Comparison of ENCODE assay signal across 1 cellular context in the genomic region with DNA sequence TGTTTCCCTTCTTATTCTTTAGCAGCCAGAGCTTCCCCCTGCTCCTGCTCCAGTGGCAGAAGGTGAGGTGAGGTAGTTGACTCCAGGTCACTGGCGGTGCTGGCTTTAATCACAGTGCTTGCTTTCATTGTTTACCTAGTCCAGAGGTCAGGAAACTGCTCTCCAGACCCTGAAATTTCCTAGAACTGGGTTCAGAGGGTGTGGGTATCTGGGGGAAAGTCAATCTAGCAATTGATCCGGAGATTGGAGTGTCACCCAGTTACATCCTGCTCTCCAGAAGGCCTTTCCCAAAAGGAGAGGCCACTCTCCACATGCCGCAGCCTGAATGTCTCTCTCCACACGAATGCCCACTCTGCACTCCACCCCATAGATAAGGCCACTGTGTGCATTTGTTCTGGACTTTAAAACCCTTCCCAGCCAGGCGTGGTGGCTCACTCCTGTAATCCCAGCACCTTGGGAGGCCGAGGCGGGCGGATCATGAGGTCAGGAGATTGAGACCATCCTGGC.
TF ChIP-seq lines count a peak whose summit lies in the region.

No MANE protein-coding gene starts in this region.

TF ChIP-seq in HepG2, 621 proteins besides CTCF, POLR2A, EP300 and RAD21 (continued from another document and continues in another):
- TF ChIP-seq FOXC1 (CRISPR knock-in tag; IDR thresholded peaks at IDR 0.05; ENCODE audit: borderline replicate concordance): no peak; the same call in 1 of the 2 replicates
- TF ChIP-seq, protein P1, sequence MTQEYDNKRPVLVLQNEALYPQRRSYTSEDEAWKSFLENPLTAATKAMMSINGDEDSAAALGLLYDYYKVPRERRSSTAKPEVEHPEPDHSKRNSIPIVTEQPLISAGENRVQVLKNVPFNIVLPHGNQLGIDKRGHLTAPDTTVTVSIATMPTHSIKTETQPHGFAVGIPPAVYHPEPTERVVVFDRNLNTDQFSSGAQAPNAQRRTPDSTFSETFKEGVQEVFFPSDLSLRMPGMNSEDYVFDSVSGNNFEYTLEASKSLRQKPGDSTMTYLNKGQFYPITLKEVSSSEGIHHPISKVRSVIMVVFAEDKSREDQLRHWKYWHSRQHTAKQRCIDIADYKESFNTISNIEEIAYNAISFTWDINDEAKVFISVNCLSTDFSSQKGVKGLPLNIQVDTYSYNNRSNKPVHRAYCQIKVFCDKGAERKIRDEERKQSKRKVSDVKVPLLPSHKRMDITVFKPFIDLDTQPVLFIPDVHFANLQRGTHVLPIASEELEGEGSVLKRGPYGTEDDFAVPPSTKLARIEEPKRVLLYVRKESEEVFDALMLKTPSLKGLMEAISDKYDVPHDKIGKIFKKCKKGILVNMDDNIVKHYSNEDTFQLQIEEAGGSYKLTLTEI (CRISPR knock-in tag; conservative IDR thresholded peaks at IDR 0.05): no peak
- 0 out of 2 replicates have a peak, but pooled peaks have one; percentile 36 for TF ChIP-seq WIZ (CRISPR knock-in tag; IDR thresholded peaks at IDR 0.05)
- peak; percentile 79; the same call in 1 of the 2 replicates for TF ChIP-seq ZSCAN31 (CRISPR knock-in tag; IDR thresholded peaks at IDR 0.05; ENCODE audit: low read depth)
- TF ChIP-seq RCOR2 (CRISPR knock-in tag; IDR thresholded peaks at IDR 0.05): peak; percentile 85
- TF ChIP-seq YEATS4 (CRISPR knock-in tag; IDR thresholded peaks at IDR 0.05; ENCODE audit: borderline replicate concordance): peak; percentile 73; the same call in 1 of the 2 replicates
- TF ChIP-seq HES4 (CRISPR knock-in tag; IDR thresholded peaks at IDR 0.05; ENCODE audit: borderline replicate concordance): no peak
- no peak for TF ChIP-seq GPN1 (CRISPR knock-in tag; IDR thresholded peaks at IDR 0.05; ENCODE audit: borderline replicate concordance)
- TF ChIP-seq ZBTB7B (CRISPR knock-in tag; IDR thresholded peaks at IDR 0.05): peak; percentile 94
- TF ChIP-seq NR2C2 (CRISPR knock-in tag; IDR thresholded peaks at IDR 0.05; ENCODE audit: borderline replicate concordance): peak; percentile 88
- TF ChIP-seq GFI1 (CRISPR knock-in tag; IDR thresholded peaks at IDR 0.05; ENCODE audit: borderline replicate concordance): peak; percentile 95
- no peak for TF ChIP-seq ZFP36 (IDR thresholded peaks at IDR 0.05; ENCODE audit: borderline replicate concordance, low read depth, low read length, partially characterized antibody)
- TF ChIP-seq ZKSCAN1 (IDR thresholded peaks at IDR 0.05; ENCODE audit: low read length): no peak
- no peak for TF ChIP-seq DNMT3B (CRISPR knock-in tag; conservative IDR thresholded peaks at IDR 0.05)
- TF ChIP-seq, protein P2, sequence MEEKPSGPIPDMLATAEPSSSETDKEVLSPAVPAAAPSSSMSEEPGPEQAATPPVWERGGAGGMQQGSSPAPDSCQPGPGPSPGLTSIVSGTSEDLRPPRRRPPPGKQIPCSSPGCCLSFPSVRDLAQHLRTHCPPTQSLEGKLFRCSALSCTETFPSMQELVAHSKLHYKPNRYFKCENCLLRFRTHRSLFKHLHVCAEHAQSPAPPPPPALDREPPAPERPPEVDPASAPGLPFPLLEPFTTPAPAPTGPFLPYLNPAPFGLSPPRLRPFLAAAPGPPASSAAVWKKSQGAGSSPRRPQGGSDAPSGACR (CRISPR knock-in tag; IDR thresholded peaks at IDR 0.05): peak; percentile 46; the same call in 1 of the 2 replicates
- TF ChIP-seq, protein P3, sequence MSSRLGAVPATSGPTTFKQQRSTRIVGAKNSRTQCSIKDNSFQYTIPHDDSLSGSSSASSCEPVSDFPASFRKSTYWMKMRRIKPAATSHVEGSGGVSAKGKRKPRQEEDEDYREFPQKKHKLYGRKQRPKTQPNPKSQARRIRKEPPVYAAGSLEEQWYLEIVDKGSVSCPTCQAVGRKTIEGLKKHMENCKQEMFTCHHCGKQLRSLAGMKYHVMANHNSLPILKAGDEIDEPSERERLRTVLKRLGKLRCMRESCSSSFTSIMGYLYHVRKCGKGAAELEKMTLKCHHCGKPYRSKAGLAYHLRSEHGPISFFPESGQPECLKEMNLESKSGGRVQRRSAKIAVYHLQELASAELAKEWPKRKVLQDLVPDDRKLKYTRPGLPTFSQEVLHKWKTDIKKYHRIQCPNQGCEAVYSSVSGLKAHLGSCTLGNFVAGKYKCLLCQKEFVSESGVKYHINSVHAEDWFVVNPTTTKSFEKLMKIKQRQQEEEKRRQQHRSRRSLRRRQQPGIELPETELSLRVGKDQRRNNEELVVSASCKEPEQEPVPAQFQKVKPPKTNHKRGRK (CRISPR knock-in tag; IDR thresholded peaks at IDR 0.05): no peak; the same call in 1 of the 2 replicates
- peak; percentile 74; the same call in 1 of the 2 replicates for TF ChIP-seq TCF7L2 (IDR thresholded peaks at IDR 0.05; ENCODE audit: low read depth, low read length)
- peak; percentile 58; the same call in 1 of the 2 replicates for TF ChIP-seq ZBTB7A (CRISPR knock-in tag; IDR thresholded peaks at IDR 0.05)
- TF ChIP-seq ZNF530 (CRISPR knock-in tag; IDR thresholded peaks at IDR 0.05; ENCODE audit: low read depth): no peak
- no peak for TF ChIP-seq KLF15 (CRISPR knock-in tag; IDR thresholded peaks at IDR 0.05; ENCODE audit: borderline replicate concordance)
- TF ChIP-seq, protein P4, sequence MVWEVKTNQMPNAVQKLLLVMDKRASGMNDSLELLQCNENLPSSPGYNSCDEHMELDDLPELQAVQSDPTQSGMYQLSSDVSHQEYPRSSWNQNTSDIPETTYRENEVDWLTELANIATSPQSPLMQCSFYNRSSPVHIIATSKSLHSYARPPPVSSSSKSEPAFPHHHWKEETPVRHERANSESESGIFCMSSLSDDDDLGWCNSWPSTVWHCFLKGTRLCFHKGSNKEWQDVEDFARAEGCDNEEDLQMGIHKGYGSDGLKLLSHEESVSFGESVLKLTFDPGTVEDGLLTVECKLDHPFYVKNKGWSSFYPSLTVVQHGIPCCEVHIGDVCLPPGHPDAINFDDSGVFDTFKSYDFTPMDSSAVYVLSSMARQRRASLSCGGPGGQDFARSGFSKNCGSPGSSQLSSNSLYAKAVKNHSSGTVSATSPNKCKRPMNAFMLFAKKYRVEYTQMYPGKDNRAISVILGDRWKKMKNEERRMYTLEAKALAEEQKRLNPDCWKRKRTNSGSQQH (CRISPR knock-in tag; IDR thresholded peaks at IDR 0.05; ENCODE audit: low read depth): no peak
- TF ChIP-seq, protein P5, sequence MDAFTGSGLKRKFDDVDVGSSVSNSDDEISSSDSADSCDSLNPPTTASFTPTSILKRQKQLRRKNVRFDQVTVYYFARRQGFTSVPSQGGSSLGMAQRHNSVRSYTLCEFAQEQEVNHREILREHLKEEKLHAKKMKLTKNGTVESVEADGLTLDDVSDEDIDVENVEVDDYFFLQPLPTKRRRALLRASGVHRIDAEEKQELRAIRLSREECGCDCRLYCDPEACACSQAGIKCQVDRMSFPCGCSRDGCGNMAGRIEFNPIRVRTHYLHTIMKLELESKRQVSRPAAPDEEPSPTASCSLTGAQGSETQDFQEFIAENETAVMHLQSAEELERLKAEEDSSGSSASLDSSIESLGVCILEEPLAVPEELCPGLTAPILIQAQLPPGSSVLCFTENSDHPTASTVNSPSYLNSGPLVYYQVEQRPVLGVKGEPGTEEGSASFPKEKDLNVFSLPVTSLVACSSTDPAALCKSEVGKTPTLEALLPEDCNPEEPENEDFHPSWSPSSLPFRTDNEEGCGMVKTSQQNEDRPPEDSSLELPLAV (CRISPR knock-in tag; conservative IDR thresholded peaks at IDR 0.05; ENCODE audit: low read depth): no peak
- no peak for TF ChIP-seq RBAK (CRISPR knock-in tag; IDR thresholded peaks at IDR 0.05)
- peak; percentile 97 for TF ChIP-seq FOXA3 (CRISPR knock-in tag; IDR thresholded peaks at IDR 0.05)
- peak; percentile 76 for TF ChIP-seq ZNF792 (CRISPR knock-in tag; IDR thresholded peaks at IDR 0.05)
- peak; percentile 94 for TF ChIP-seq POGZ (CRISPR knock-in tag; IDR thresholded peaks at IDR 0.05)
- TF ChIP-seq ZNF564 (CRISPR knock-in tag; IDR thresholded peaks at IDR 0.05): peak; percentile 78; the same call in 1 of the 2 replicates
- TF ChIP-seq, protein P6, sequence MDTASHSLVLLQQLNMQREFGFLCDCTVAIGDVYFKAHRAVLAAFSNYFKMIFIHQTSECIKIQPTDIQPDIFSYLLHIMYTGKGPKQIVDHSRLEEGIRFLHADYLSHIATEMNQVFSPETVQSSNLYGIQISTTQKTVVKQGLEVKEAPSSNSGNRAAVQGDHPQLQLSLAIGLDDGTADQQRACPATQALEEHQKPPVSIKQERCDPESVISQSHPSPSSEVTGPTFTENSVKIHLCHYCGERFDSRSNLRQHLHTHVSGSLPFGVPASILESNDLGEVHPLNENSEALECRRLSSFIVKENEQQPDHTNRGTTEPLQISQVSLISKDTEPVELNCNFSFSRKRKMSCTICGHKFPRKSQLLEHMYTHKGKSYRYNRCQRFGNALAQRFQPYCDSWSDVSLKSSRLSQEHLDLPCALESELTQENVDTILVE (CRISPR knock-in tag; IDR thresholded peaks at IDR 0.05): peak; percentile 76; the same call in 1 of the 2 replicates
- no peak for TF ChIP-seq SATB2 (CRISPR knock-in tag; IDR thresholded peaks at IDR 0.05)
- TF ChIP-seq POLR2G (IDR thresholded peaks at IDR 0.05; ENCODE audit: low read depth, low read length): peak; percentile 81
- TF ChIP-seq SMAD3 (CRISPR knock-in tag; IDR thresholded peaks at IDR 0.05): peak; percentile 94; the same call in 1 of the 2 replicates
- peak; percentile 62; the same call in 1 of the 2 replicates for TF ChIP-seq ZNF124 (CRISPR knock-in tag; IDR thresholded peaks at IDR 0.05)
- TF ChIP-seq ZSCAN22 (CRISPR knock-in tag; IDR thresholded peaks at IDR 0.05): no peak
- TF ChIP-seq CHCHD3 (CRISPR knock-in tag; IDR thresholded peaks at IDR 0.05): no peak
- TF ChIP-seq AHR (CRISPR knock-in tag; IDR thresholded peaks at IDR 0.05): no peak
- TF ChIP-seq ZNF205 (CRISPR knock-in tag; IDR thresholded peaks at IDR 0.05): peak; percentile 83
- no peak for TF ChIP-seq SNRNP70 (IDR thresholded peaks at IDR 0.05; ENCODE audit: low read depth, low read length)
- peak; percentile 83; the same call in 1 of the 2 replicates for TF ChIP-seq ZFP1 (CRISPR knock-in tag; IDR thresholded peaks at IDR 0.05)
- TF ChIP-seq HOXA9 (CRISPR knock-in tag; IDR thresholded peaks at IDR 0.05; ENCODE audit: borderline replicate concordance): no peak
- TF ChIP-seq, protein P7, sequence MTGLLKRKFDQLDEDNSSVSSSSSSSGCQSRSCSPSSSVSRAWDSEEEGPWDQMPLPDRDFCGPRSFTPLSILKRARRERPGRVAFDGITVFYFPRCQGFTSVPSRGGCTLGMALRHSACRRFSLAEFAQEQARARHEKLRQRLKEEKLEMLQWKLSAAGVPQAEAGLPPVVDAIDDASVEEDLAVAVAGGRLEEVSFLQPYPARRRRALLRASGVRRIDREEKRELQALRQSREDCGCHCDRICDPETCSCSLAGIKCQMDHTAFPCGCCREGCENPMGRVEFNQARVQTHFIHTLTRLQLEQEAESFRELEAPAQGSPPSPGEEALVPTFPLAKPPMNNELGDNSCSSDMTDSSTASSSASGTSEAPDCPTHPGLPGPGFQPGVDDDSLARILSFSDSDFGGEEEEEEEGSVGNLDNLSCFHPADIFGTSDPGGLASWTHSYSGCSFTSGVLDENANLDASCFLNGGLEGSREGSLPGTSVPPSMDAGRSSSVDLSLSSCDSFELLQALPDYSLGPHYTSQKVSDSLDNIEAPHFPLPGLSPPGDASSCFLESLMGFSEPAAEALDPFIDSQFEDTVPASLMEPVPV (CRISPR knock-in tag; IDR thresholded peaks at IDR 0.05): no peak
- TF ChIP-seq CHD4 (IDR thresholded peaks at IDR 0.05; ENCODE audit: borderline replicate concordance, low read length): no peak
- no peak for TF ChIP-seq ADNP (CRISPR knock-in tag; IDR thresholded peaks at IDR 0.05)
- peak; percentile 89 for TF ChIP-seq ZNF460 (CRISPR knock-in tag; IDR thresholded peaks at IDR 0.05; ENCODE audit: borderline replicate concordance)
- no peak for TF ChIP-seq NFRKB (IDR thresholded peaks at IDR 0.05)
- TF ChIP-seq ISL2 (CRISPR knock-in tag; IDR thresholded peaks at IDR 0.05): peak; percentile 99
- no peak for TF ChIP-seq ZNF883 (CRISPR knock-in tag; IDR thresholded peaks at IDR 0.05; ENCODE audit: not compliant biosample characterization)
- TF ChIP-seq, protein P8, sequence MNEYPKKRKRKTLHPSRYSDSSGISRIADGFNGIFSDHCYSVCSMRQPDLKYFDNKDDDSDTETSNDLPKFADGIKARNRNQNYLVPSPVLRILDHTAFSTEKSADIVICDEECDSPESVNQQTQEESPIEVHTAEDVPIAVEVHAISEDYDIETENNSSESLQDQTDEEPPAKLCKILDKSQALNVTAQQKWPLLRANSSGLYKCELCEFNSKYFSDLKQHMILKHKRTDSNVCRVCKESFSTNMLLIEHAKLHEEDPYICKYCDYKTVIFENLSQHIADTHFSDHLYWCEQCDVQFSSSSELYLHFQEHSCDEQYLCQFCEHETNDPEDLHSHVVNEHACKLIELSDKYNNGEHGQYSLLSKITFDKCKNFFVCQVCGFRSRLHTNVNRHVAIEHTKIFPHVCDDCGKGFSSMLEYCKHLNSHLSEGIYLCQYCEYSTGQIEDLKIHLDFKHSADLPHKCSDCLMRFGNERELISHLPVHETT (CRISPR knock-in tag; conservative IDR thresholded peaks at IDR 0.05): 0 out of 2 replicates have a peak, but pooled peaks have one; percentile 64
- TF ChIP-seq TAF1 (CRISPR knock-in tag; IDR thresholded peaks at IDR 0.05): peak; percentile 38; the same call in 1 of the 2 replicates
- TF ChIP-seq ZNF282 (IDR thresholded peaks at IDR 0.05; ENCODE audit: partially characterized antibody): no peak
- TF ChIP-seq LCORL (IDR thresholded peaks at IDR 0.05): peak; percentile 64; the same call in 1 of the 2 replicates
- peak; percentile 95 for TF ChIP-seq LCORL (CRISPR knock-in tag; IDR thresholded peaks at IDR 0.05)
